In the genomic region with DNA sequence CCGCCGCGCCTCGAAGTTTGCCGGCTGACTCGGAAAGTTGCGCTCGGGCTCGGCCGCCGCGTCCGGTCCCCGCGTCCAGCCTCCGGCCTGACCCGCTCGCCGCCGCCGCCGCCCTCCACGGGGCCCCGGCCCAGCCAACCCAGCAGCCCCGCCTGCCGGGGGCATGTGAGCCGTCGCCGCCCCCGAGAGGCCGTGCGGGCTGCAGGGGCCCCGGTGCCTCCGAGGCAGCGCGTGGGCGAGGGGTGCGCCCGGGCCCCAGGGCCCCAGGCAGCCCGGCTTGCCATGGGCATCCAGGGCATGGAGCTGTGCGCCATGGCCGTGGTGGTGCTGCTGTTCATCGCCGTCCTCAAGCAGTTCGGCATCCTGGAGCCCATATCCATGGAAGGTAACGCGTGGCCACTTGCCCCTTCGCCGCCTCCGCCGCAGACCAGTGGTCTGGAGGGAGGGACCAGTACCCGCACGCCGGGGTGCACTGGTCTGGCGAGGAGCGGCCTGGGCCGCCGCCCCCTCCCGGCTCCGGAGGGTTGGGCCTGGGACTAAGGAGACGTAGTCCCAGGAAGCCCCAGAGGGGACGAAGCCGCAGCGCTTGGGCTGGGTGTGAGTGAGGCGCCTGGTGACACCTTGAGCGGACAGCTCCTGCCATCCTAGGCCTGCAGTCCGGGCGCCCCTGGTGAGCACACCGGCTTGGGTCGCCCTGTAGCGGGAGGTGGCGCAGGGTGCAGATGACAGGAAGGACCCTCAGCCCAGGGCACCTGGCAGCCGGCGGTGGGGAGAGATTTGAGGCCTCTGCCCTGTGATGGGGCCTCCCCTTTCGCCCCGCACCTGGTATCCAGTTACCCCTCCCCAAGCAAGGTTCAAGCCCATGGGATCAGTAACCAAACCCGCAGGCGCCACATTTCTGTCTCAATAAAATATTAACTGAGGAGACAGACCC, we compare ENCODE assay signal across 10 cellular contexts. TPM values are rescaled to one million over a fixed set of nuclear protein-coding genes. Genes with fewer than 3 reads are reported as not detected.
DNase-seq lines count a peak whose midpoint lies in the region; ATAC-seq lines count a peak whose summit lies in the region.
"Had no signal": no experiment of that assay in that cellular context is flagged by ENCODE, and none has a peak within 500 bp of the region (broad histone marks: within the 10 kb centered on the region; RNA-seq: fewer than 3 reads in every experiment).

No MANE protein-coding gene starts in this region.

- no peak overlapping the region for H2BK120ac ChIP-seq in mesenchymal stem cell (ENCODE audit: low read depth, low read length)

- DNase-seq in activated effector memory CD4-positive, alpha-beta T cell treated with anti-CD3 and anti-CD28 coated beads, Interleukin-2, amount 50 U/mL, for 16 hours, result peak; percentile 61
- DNase-seq in activated effector memory CD4-positive, alpha-beta T cell treated with Interleukin-2 at 50 U/mL for 16 hours, result no peak
- peak; percentile 21 for DNase-seq in dermis blood vessel endothelial cell
- DNase-seq in mesenchymal stem cell, result peak; percentile 6
- peak; percentile 43 for DNase-seq in ureter (ENCODE audit: low spot score)
- DNase-seq in NOMO-1 treated with DMSO at 0.1 percent for 48 hours (lab: John Stamatoyannopoulos, UW; ENCODE audit: unreplicated experiment), result no peak
- no peak for DNase-seq in cortex of kidney (lab: John Stamatoyannopoulos, UW)
- DNase-seq: DND-41; stimulated activated CD4-positive, alpha-beta T cell treated with anti-CD3 and anti-CD28 coated beads, Interleukin-4, amount 100 ng/mL, for 24 hours had no signal

- peaks cover 8 to 51% of the 10 kb centered on the region in 2 experiments for H3K27me3 ChIP-seq in mesenchymal stem cell (ENCODE audit: control insufficient read depth in 1 of 2, insufficient read depth in 1 of 2, low read length in 2 of 2)

- no peak overlapping the region for H4K8ac ChIP-seq in mesenchymal stem cell (ENCODE audit: low read length)

- no peak overlapping the region for H2AK5ac ChIP-seq in mesenchymal stem cell (ENCODE audit: low read length, severe bottlenecking)

- H3K36me3 ChIP-seq in mesenchymal stem cell (ENCODE audit: control insufficient read depth in 1 of 2, insufficient read depth in 2 of 2, low read depth in 1 of 2, low read length in 2 of 2), result peaks cover 0 to 9% of the 10 kb centered on the region in 2 experiments

- no peak overlapping the region for H2BK12ac ChIP-seq in mesenchymal stem cell (ENCODE audit: low read length in 2 of 2)

- no peak overlapping the region for H3K27ac ChIP-seq in mesenchymal stem cell (ENCODE audit: low read length, poor library complexity, severe bottlenecking)

- ATAC-seq in esophagus mucosa, result no peak

- no peak overlapping the region for H3K23ac ChIP-seq in mesenchymal stem cell (ENCODE audit: low read length in 2 of 2)

- H2AFZ ChIP-seq in mesenchymal stem cell (ENCODE audit: low read depth, low read length), result peak overlapping the region; percentile 39

- H3K4me2 ChIP-seq in mesenchymal stem cell (ENCODE audit: low read length, poor library complexity, severe bottlenecking), result peak overlapping the region; percentile 90

- no peak overlapping the region for H3K4ac ChIP-seq in mesenchymal stem cell (ENCODE audit: low read depth in 1 of 2, low read length in 2 of 2)

- H3K4me3 ChIP-seq in mesenchymal stem cell (ENCODE audit: insufficient read depth in 1 of 2, low read depth in 1 of 2, low read length in 2 of 2), result peak overlapping the region; percentile 68 to 75

- H2BK5ac ChIP-seq in mesenchymal stem cell (ENCODE audit: low read depth, low read length, poor library complexity, severe bottlenecking), result peak overlapping the region; percentile 4

- no peak overlapping the region for H2BK15ac ChIP-seq in mesenchymal stem cell (ENCODE audit: low read depth, poor library complexity, severe bottlenecking)

- peaks cover 38% of the 10 kb centered on the region for H3K4me1 ChIP-seq in mesenchymal stem cell (ENCODE audit: control insufficient read depth, insufficient read depth, low read depth, low read length)

- peaks cover 8% of the 10 kb centered on the region for H3K79me1 ChIP-seq in mesenchymal stem cell (replicated peaks; ENCODE audit: low read length, poor library complexity, severe bottlenecking)

- H4K91ac ChIP-seq in mesenchymal stem cell (ENCODE audit: low read length), result peak overlapping the region; percentile 54

- no peaks in the 10 kb centered on the region for H3K9me3 ChIP-seq in mesenchymal stem cell (ENCODE audit: control insufficient read depth, low read length)

- H3K9ac ChIP-seq in mesenchymal stem cell (ENCODE audit: low read length), result peak overlapping the region; percentile 55

- H3K14ac ChIP-seq in mesenchymal stem cell (ENCODE audit: low read length in 2 of 2), result no peak overlapping the region

- no peak overlapping the region for H3K18ac ChIP-seq in mesenchymal stem cell (ENCODE audit: low read depth in 1 of 2, low read length in 2 of 2)

- 16% methylated on average over 74 of the region's 78 CpGs for WGBS in mesenchymal stem cell

RNA-seq across cellular contexts. Expression of a gene that starts 49.9 kb away (rescaled TPM):
- total RNA-seq in dermis blood vessel endothelial cell (0.14 and 0.51 TPM in 2 replicates), ureter (6.2 TPM), esophagus mucosa (0.96 TPM)
- 0.18 TPM for polyA plus RNA-seq in mesenchymal stem cell (2013, experiment 1 of 2)
- 0.05 TPM for polyA plus RNA-seq in mesenchymal stem cell (2013, experiment 2 of 2)

RNA-seq across cellular contexts. Expression of a gene that starts 55.5 kb away (rescaled TPM):
- total RNA-seq in dermis blood vessel endothelial cell, result 16.0 and 24.1 TPM in 2 replicates
- polyA plus RNA-seq in mesenchymal stem cell (2013, experiment 1 of 2), result 10.7 TPM
- polyA plus RNA-seq in mesenchymal stem cell (2013, experiment 2 of 2), result 11.0 TPM
- total RNA-seq in ureter, result 25.7 TPM
- 13.6 TPM for total RNA-seq in esophagus mucosa

Comparison
In these comparisons a context has a peak if more than half of its experiments do, and no peak if none do; other contexts are left out.
1. DNase-seq: peak in activated effector memory CD4-positive, alpha-beta T cell treated with anti-CD3 and anti-CD28 coated beads, Interleukin-2, amount 50 U/mL, for 16 hours (single experiment), dermis blood vessel endothelial cell (single experiment), mesenchymal stem cell (single experiment) and ureter (single experiment); none in activated effector memory CD4-positive, alpha-beta T cell treated with Interleukin-2 at 50 U/mL for 16 hours (single experiment), NOMO-1 treated with DMSO at 0.1 percent for 48 hours (single experiment) and cortex of kidney (single experiment).